ENCODE assay signal across 8 cellular contexts in the genomic region with DNA sequence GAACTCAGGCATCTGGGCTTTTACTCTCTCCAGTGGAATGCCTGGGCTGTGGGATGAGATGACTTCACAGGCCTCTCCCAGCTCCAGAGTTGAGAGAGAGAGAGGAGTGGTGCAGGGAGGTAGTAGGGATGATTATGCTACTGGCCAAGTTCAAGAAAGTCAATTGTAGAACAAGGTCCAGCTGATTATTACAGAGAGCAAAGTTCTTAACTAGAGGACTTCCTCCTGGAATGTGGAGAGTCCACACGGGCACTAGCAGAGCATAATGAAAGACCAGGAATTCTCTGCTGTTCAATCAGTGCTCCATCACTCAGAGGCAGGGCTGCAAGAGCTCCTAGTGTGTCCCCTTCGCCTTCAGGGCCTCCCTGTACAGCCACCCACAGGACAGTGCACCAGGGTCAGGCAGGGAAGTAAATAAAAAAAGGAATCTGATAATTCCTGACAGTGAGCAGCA. TPM values are rescaled to one million over a fixed set of nuclear protein-coding genes. Genes with fewer than 3 reads are reported as not detected.
DNase-seq lines count a peak whose midpoint lies in the region; ATAC-seq and TF ChIP-seq lines count a peak whose summit lies in the region.

No MANE protein-coding gene starts in this region.

- WGBS in esophagus squamous epithelium, 2 donors, result 30 to 71% methylated on average over 1 to 2 of the region's 2 CpGs
- no CpG with 5 or more reads among the region's 2 CpGs for WGBS in trophoblast cell (ENCODE audit: extremely low coverage, insufficient coverage, insufficient read length)

- no peak overlapping the region for H3K4me3 Mint-ChIP-seq in CD4-positive, alpha-beta T cell

- H3K79me1 ChIP-seq in trophoblast cell (ENCODE audit: low read length), result peaks cover 12% of the 10 kb centered on the region

- no peaks in the 10 kb centered on the region for H3K27me3 Mint-ChIP-seq in CD4-positive, alpha-beta T cell

- peaks cover 2% of the 10 kb centered on the region for H3K79me2 ChIP-seq in trophoblast cell (ENCODE audit: control insufficient read depth, insufficient read depth, low read length, poor library complexity)

- no peaks in the 10 kb centered on the region for H3K9me3 ChIP-seq in CD4-positive, alpha-beta T cell (ENCODE audit: control insufficient read depth, low read length)
- H3K9me3 ChIP-seq in SJSA1 (replicated peaks), result no peaks in the 10 kb centered on the region
- no peaks in the 10 kb centered on the region for H3K9me3 ChIP-seq in esophagus squamous epithelium
- H3K9me3 ChIP-seq in trophoblast cell (ENCODE audit: insufficient read depth, low read depth, low read length), result no peaks in the 10 kb centered on the region

- H3K36me3 Mint-ChIP-seq in CD4-positive, alpha-beta T cell (ENCODE audit: low read depth), result no peaks in the 10 kb centered on the region

- H3K4ac ChIP-seq in trophoblast cell (ENCODE audit: low read depth, low read length), result no peak overlapping the region

- H2AFZ ChIP-seq in trophoblast cell (ENCODE audit: insufficient read depth, low read length, poor library complexity), result no peak overlapping the region

- H3K14ac ChIP-seq in trophoblast cell (ENCODE audit: low read length), result no peak overlapping the region

- peak overlapping the region; percentile 28 for H2BK120ac ChIP-seq in trophoblast cell (ENCODE audit: insufficient read depth, low read length, poor library complexity)

- H3K9me3 Mint-ChIP-seq in CD4-positive, alpha-beta T cell, result no peaks in the 10 kb centered on the region

- no peak overlapping the region for H3K9ac ChIP-seq in trophoblast cell (ENCODE audit: low read length)

- peak overlapping the region; percentile 23 for H2BK5ac ChIP-seq in trophoblast cell (ENCODE audit: low read depth, low read length, poor library complexity)

- no peak overlapping the region for H4K12ac ChIP-seq in trophoblast cell (ENCODE audit: low read depth, low read length)

- H2BK12ac ChIP-seq in trophoblast cell (ENCODE audit: low read length), result peak overlapping the region; percentile 28

- H3K4me3 ChIP-seq in SJSA1 (no peak overlapping the region), esophagus squamous epithelium (peak overlapping the region in 3 of 4 donors; percentile 27 to 65 (median 54)), trophoblast cell (ENCODE audit: low read depth, low read length) (no peak overlapping the region)

- TF ChIP-seq POLR2A in esophagus squamous epithelium (IDR thresholded peaks at IDR 0.05), result no peak

- intact Hi-C loops in CD4-positive, alpha-beta T cell (cut with DNase I, micrococcal nuclease), result loop anchor here in 1 of 2 experiments (1.0 kb wide), 1 partner anchor 95 kb away; no protein-coding TSS in a partner anchor
- intact Hi-C loops in esophagus squamous epithelium (cut with DNase I), result no loop called here

- H4K91ac ChIP-seq in trophoblast cell (ENCODE audit: low read depth, low read length), result peak overlapping the region; percentile 16

- ATAC-seq in CD4-positive, alpha-beta T cell (ENCODE audit: poor library complexity), result no peak
- ATAC-seq in GM21723 (IDR thresholded peaks at IDR 0.05; ENCODE audit: unreplicated experiment) (no peak), HG02759 (IDR thresholded peaks at IDR 0.05; ENCODE audit: unreplicated experiment) (no peak)

- POLR2A ChIA-PET in CD4-positive, alpha-beta T cell (lab: Charles Lee), result interaction anchor here (0.6 to 1.4 kb wide), 7 partner anchors 11 to 1326 kb away, joined by 3 to 4 read pairs (median 3); no protein-coding TSS in a partner anchor

- H3K4me1 ChIP-seq in SJSA1 (replicated peaks), result peaks cover 60% of the 10 kb centered on the region
- H3K4me1 ChIP-seq in esophagus squamous epithelium, result peaks cover 23 to 66% (median 46%) of the 10 kb centered on the region in 3 donors
- H3K4me1 ChIP-seq in trophoblast cell (ENCODE audit: control insufficient read depth in 1 of 2, insufficient read depth in 2 of 2, low read length in 2 of 2), result peaks cover 23 to 31% of the 10 kb centered on the region in 2 experiments

- H3K4me1 Mint-ChIP-seq in CD4-positive, alpha-beta T cell (ENCODE audit: low read depth), result peaks cover 21% of the 10 kb centered on the region

- H3K18ac ChIP-seq in trophoblast cell (ENCODE audit: low read length), result no peak overlapping the region

- TF ChIP-seq CTCF in CD4-positive, alpha-beta T cell (IDR thresholded peaks at IDR 0.05), result no peak
- no peak for TF ChIP-seq CTCF in esophagus squamous epithelium (IDR thresholded peaks at IDR 0.05)
- no peak for TF ChIP-seq CTCF in GM13977 (IDR thresholded peaks at IDR 0.05; ENCODE audit: extremely low read depth, insufficient read depth, missing control alignments)

- no peak for DNase-seq in CD4-positive, alpha-beta T cell
- DNase-seq in SJSA1 (ENCODE audit: low read depth in 1 of 2, low spot score in 2 of 2) (peak in 1 of 2 experiments; percentile 54), esophagus squamous epithelium (lab: John Stamatoyannopoulos, UW) (no peak), trophoblast cell (no peak), GM13977 (ENCODE audit: low spot score) (no peak), NCI-H2081 (lab: John Stamatoyannopoulos, UW) (no peak)

- in situ Hi-C loops in GM13977 (cut with MboI; ENCODE audit: low pct_unique_long_range_greater_than_20kb, low sequenced_read_pairs, unreplicated experiment), result no loop called here

- H3K23ac ChIP-seq in trophoblast cell (ENCODE audit: low read length), result no peak overlapping the region

- H2AK5ac ChIP-seq in trophoblast cell (ENCODE audit: low read length), result no peak overlapping the region

- peaks cover 17% of the 10 kb centered on the region for H3K36me3 ChIP-seq in SJSA1
- peaks cover 0 to 16% (median 0%) of the 10 kb centered on the region in 3 donors for H3K36me3 ChIP-seq in esophagus squamous epithelium
- H3K36me3 ChIP-seq in trophoblast cell (ENCODE audit: control insufficient read depth in 1 of 2, insufficient read depth in 2 of 2, low read length in 2 of 2), result no peaks in the 10 kb centered on the region

- peak overlapping the region; percentile 70 for H3K27ac Mint-ChIP-seq in CD4-positive, alpha-beta T cell

- H4K8ac ChIP-seq in trophoblast cell (ENCODE audit: low read depth, low read length), result no peak overlapping the region

- no peaks in the 10 kb centered on the region for H3K27me3 ChIP-seq in CD4-positive, alpha-beta T cell (ENCODE audit: control insufficient read depth, insufficient read depth, low read length)
- H3K27me3 ChIP-seq in SJSA1 (replicated peaks), result no peaks in the 10 kb centered on the region
- no peaks in the 10 kb centered on the region for H3K27me3 ChIP-seq in esophagus squamous epithelium
- no peaks in the 10 kb centered on the region for H3K27me3 ChIP-seq in trophoblast cell (ENCODE audit: insufficient read depth, low read length)

- H3K27ac ChIP-seq in CD4-positive, alpha-beta T cell (ENCODE audit: low read depth, low read length), result no peak overlapping the region
- peak overlapping the region; percentile 84 for H3K27ac ChIP-seq in SJSA1
- H3K27ac ChIP-seq in esophagus squamous epithelium, result peak overlapping the region; percentile 90 to 97 (median 91)
- H3K27ac ChIP-seq in trophoblast cell (ENCODE audit: low read depth, low read length), result peak overlapping the region; percentile 67

- H3K4me2 ChIP-seq in trophoblast cell (ENCODE audit: low read length), result peak overlapping the region; percentile 10

- CTCF ChIA-PET in CD4-positive, alpha-beta T cell (lab: Charles Lee), result interaction anchor here (0.6 to 2.0 kb wide), 5 partner anchors 16 to 1800 kb away, joined by 3 to 10 read pairs (median 4); no protein-coding TSS in a partner anchor

RNA-seq across cellular contexts. Expression of a gene that starts 0.7 kb away (rescaled TPM):
- 1 to 10 TPM; 9.0 to 9.1 TPM for total RNA-seq in CD4-positive, alpha-beta T cell
- total RNA-seq in SJSA1 (2014; rRNA removed; shearing (Covaris generic)), result 45.2 and 159 TPM in 2 replicates
- 1,000 to 10,000 TPM; 2,742 to 8,541 (median 3,206) TPM for total RNA-seq in esophagus squamous epithelium
- polyA plus RNA-seq in trophoblast cell (2013), result 10.1 and 10.7 TPM in 2 replicates

Comparison
In these comparisons a context has a peak if more than half of its experiments do, and no peak if none do; other contexts are left out.
1. H3K4me3 ChIP-seq: peak in esophagus squamous epithelium (3 of 4); none in SJSA1 (single experiment) and trophoblast cell (single experiment).
2. RNA of a gene that starts 0.7 kb away (total RNA-seq): 2,742 to 8,541 TPM in esophagus squamous epithelium; 45.2 to 159 TPM in SJSA1 and 9.0 to 9.1 TPM in CD4-positive, alpha-beta T cell; every median in the first group is over 10 times any median in the second.